34 cellular contexts compared by ENCODE assay signal in the genomic region with DNA sequence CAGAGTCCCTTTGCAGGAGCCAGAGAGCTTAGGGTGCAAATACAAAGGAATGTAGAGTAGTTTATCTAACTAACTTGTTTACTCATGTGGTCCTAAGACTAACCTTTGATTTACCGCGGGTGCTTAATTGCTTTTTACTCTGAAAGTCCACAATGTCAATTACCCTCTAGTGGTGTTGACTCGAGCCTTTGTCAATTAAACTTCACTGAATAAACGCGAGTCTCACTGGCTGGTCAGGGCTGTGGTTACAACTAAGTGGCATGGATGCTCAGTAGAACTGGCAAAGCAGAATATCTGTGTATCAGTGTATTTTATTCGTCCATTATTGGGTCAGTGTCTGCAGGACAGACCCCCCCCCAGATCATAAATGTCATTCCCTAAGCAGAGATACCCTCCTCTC.
"Had no signal": no experiment of that assay in that cellular context is flagged by ENCODE, and none has a peak within 500 bp of the region (broad histone marks: within the 10 kb centered on the region; RNA-seq: fewer than 3 reads in every experiment).

No MANE protein-coding gene starts in this region.

- H3K9ac ChIP-seq: KMS-11 had no signal

- H3K9me3 ChIP-seq: MG63 had no signal

- DNase-seq: Karpas-422, Kasumi-1, MG63, MM.1S, MV-4-11, NCI-H1048, NCI-H1092, NCI-H1092 treated with DMSO at 0.1 percent for 48 hours, NCI-H1105, NCI-H1105 treated with DMSO at 0.1 percent for 48 hours, NCI-H1417, NCI-H1417 treated with DMSO at 0.1 percent for 48 hours, NCI-H1436, NCI-H1436 treated with DMSO at 0.1 percent for 48 hours, NCI-H146, NCI-H1694, NCI-H1694 treated with DMSO at 0.1 percent for 48 hours, NCI-H187, NCI-H187 treated with DMSO at 0.1 percent for 48 hours, NCI-H1930, NCI-H2029, NCI-H2029 treated with DMSO at 0.1 percent for 48 hours, NCI-H2081, NCI-H2081 treated with DMSO at 0.1 percent for 48 hours, NCI-H2107, NCI-H2171, NCI-H2171 treated with DMSO at 0.1 percent for 48 hours, NCI-H2227 treated with DMSO at 0.1 percent for 48 hours, NCI-H226, NCI-H345, NCI-H446 treated with DMSO at 0.1 percent for 48 hours, NCI-H510A, NCI-H510A treated with DMSO at 0.1 percent for 48 hours had no signal

- H3K4me3 ChIP-seq: MG63 had no signal

- H3K27me3 ChIP-seq: MG63 had no signal

- H3K27ac ChIP-seq: KMS-11 had no signal

- H3K36me3 ChIP-seq: MG63 had no signal
